7 cellular contexts compared by ENCODE assay signal in genomic region chr1:84709175-84709574, GRCh38.
"Had no signal": no experiment of that assay in that cellular context is flagged by ENCODE, and none has a peak within 500 bp of the region (broad histone marks: within the 10 kb centered on the region; RNA-seq: fewer than 3 reads in every experiment).

No MANE protein-coding gene starts in this region.

- H3K4me3 ChIP-seq: GM23338, HAP-1 had no signal

- FAIRE-seq: HTR-8/SVneo had no signal

- ATAC-seq: GM23338, HCT116 had no signal

- H3K36me3 ChIP-seq: HAP-1 had no signal

- H3K4me2 ChIP-seq: GM23338 had no signal

- H3K9me3 Mint-ChIP-seq: GM23338, IgD-negative memory B cell had no signal

- DNase-seq: H7, KG1 had no signal

- H3K9me3 ChIP-seq: HAP-1 had no signal

- H2AFZ ChIP-seq: GM23338 had no signal

- H3K27ac Mint-ChIP-seq: GM23338, IgD-negative memory B cell had no signal

- H3K36me3 Mint-ChIP-seq: IgD-negative memory B cell had no signal

- H3K4me3 Mint-ChIP-seq: GM23338, IgD-negative memory B cell had no signal

- H3K4me1 Mint-ChIP-seq: IgD-negative memory B cell had no signal
